14 cellular contexts compared by ENCODE assay signal in the genomic region with DNA sequence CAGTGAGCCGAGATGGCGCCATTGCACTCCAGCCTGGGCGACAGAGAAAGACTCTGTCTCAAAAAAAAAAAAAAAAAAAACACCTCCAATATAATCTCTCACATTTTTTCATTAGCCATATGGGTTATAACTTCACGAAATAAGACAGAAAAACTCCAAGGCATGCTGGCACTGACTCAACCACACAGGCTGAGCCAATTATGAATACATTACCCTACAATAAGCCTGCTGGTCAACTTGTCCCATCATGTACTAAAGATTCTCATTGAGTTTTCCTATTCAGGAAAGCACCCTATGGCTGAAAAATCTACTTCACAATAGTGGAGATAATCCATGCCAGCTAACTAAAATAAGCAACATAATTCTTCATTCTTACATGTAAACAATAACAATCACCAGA.
"Had no signal": no experiment of that assay in that cellular context is flagged by ENCODE, and none has a peak within 500 bp of the region (broad histone marks: within the 10 kb centered on the region; RNA-seq: fewer than 3 reads in every experiment).

No MANE protein-coding gene starts in this region.

- H3K36me3 ChIP-seq: left lung, sigmoid colon had no signal

- H3K9me3 ChIP-seq: left lung, sigmoid colon, testis had no signal

- H3K27ac ChIP-seq: left lung, sigmoid colon, testis had no signal

- FAIRE-seq: astrocyte, TTC549 had no signal

- H3K4me1 ChIP-seq: sigmoid colon, testis had no signal

- H3K27me3 ChIP-seq: left lung, sigmoid colon, testis had no signal

- H3K4me3 ChIP-seq: left lung, sigmoid colon, testis had no signal

- DNase-seq: activated CD4-positive, alpha-beta T cell treated with anti-CD3 and anti-CD28 coated beads for 36 hours; activated CD4-positive, alpha-beta T cell treated with anti-CD3 and anti-CD28 coated beads, Interleukin-2, amount 50 U/mL, for 48 hours; activated CD8-positive, alpha-beta memory T cell treated with anti-CD3 and anti-CD28 coated beads, Interleukin-2, amount 10 ng/mL, durations not matched to agents 7 days and 5 days; activated naive CD4-positive, alpha-beta T cell treated with Interleukin-2 at 50 U/mL for 16 hours; effector memory CD4-positive, alpha-beta T cell; foreskin melanocyte; left lung; nephron progenitor cell; nucleus accumbens; sigmoid colon; stimulated activated CD4-positive, alpha-beta T cell treated with anti-CD3 and anti-CD28 coated beads, Interleukin-4, amount 100 ng/mL, for 24 hours; testis had no signal
